8 cellular contexts compared by ENCODE assay signal in genomic region chr4:74098628-74098995, GRCh38. TPM values are rescaled to one million over a fixed set of nuclear protein-coding genes. Genes with fewer than 3 reads are reported as not detected.
DNase-seq lines count a peak whose midpoint lies in the region; ATAC-seq and TF ChIP-seq lines count a peak whose summit lies in the region.

No MANE protein-coding gene starts in this region.

- intact Hi-C loops in Calu3 (cut with micrococcal nuclease; ENCODE audit: unreplicated experiment): loop anchor here (5.0 kb wide), 1 partner anchor 34 kb away; no protein-coding TSS in a partner anchor

- no peak for TF ChIP-seq CTCF in Calu3 (IDR thresholded peaks at IDR 0.05; ENCODE audit: unreplicated experiment)
- no peak for TF ChIP-seq CTCF in RWPE2 (IDR thresholded peaks at IDR 0.05; ENCODE audit: poor library complexity, severe bottlenecking)
- no peak for TF ChIP-seq CTCF in osteoblast (IDR thresholded peaks at IDR 0.05; ENCODE audit: extremely low read depth, low read depth, low read length)

- peak overlapping the region; percentile 77 for H2AFZ ChIP-seq in osteoblast (ENCODE audit: low read length)

- no peak for DNase-seq in Calu3
- DNase-seq in RWPE2 (ENCODE audit: low spot score): no peak
- peak; percentile 23 for DNase-seq in fibroblast of peridontal ligament (ENCODE audit: extremely low read depth)
- DNase-seq in osteoblast (ENCODE audit: insufficient read length, low spot score, missing footprints): no peak
- no peak for DNase-seq in NAMALWA (ENCODE audit: low spot score)
- no peak for DNase-seq in NCI-H1092 (lab: John Stamatoyannopoulos, UW)

- peak overlapping the region; percentile 98 for H3K27ac Mint-ChIP-seq in Calu3 (ENCODE audit: unreplicated experiment)

- H3K27me3 Mint-ChIP-seq in Calu3 (ENCODE audit: unreplicated experiment): no peaks in the 10 kb centered on the region

- H3K36me3 ChIP-seq in RWPE2 (ENCODE audit: low read depth) (peaks cover 29% of the 10 kb centered on the region), osteoblast (ENCODE audit: insufficient read depth, low read length) (no peaks in the 10 kb centered on the region)

- H3K4me2 ChIP-seq in osteoblast (ENCODE audit: insufficient read depth, low read length): peak overlapping the region; percentile 96

- no peaks in the 10 kb centered on the region for H3K9me3 Mint-ChIP-seq in Calu3 (ENCODE audit: low read depth, unreplicated experiment)

- H3K4me1 ChIP-seq in RWPE2 (ENCODE audit: insufficient read depth, poor library complexity, severe bottlenecking) (peaks cover 20% of the 10 kb centered on the region), osteoblast (ENCODE audit: insufficient read depth, low read length) (peaks cover 22% of the 10 kb centered on the region)

- peaks cover 41% of the 10 kb centered on the region for H3K36me3 Mint-ChIP-seq in Calu3 (ENCODE audit: insufficient read depth, unreplicated experiment)

- peaks cover 38% of the 10 kb centered on the region for H3K4me1 Mint-ChIP-seq in Calu3 (ENCODE audit: low read depth, unreplicated experiment)

- peak overlapping the region; percentile 79 for H3K4me3 Mint-ChIP-seq in Calu3 (ENCODE audit: low read depth, unreplicated experiment)

- H3K4me3 ChIP-seq in RWPE2 (ENCODE audit: severe bottlenecking) (peak overlapping the region; percentile 53), osteoblast (ENCODE audit: insufficient read depth, low read length) (peak overlapping the region; percentile 71)

- H4K20me1 ChIP-seq in osteoblast (ENCODE audit: insufficient read depth, low read length): no peaks in the 10 kb centered on the region

- H3K79me2 ChIP-seq in osteoblast (ENCODE audit: insufficient read depth, low read length): no peaks in the 10 kb centered on the region

- no peaks in the 10 kb centered on the region for H3K27me3 ChIP-seq in RWPE2 (ENCODE audit: insufficient read depth, poor library complexity, severe bottlenecking)
- no peaks in the 10 kb centered on the region for H3K27me3 ChIP-seq in osteoblast (ENCODE audit: insufficient read depth, low read length)

- ATAC-seq in RWPE2 (ENCODE audit: low read depth): no peak
- no peak for ATAC-seq in HG03280 (IDR thresholded peaks at IDR 0.05; ENCODE audit: unreplicated experiment)
- ATAC-seq in HG02588 (IDR thresholded peaks at IDR 0.05; ENCODE audit: unreplicated experiment): no peak

- H3K9me3 ChIP-seq in RWPE2 (ENCODE audit: severe bottlenecking): no peaks in the 10 kb centered on the region
- no peaks in the 10 kb centered on the region for H3K9me3 ChIP-seq in osteoblast (ENCODE audit: low read depth, low read length)

- CTCF ChIA-PET in Calu3 (lab: Charles Lee): interaction anchor here (0.9 to 4.2 kb wide), 7 partner anchors 11 to 102 kb away, joined by 3 to 21 read pairs (median 7); partner anchors contain the start of genes CXCL3 and CXCL5

- peak overlapping the region; percentile 84 for H3K27ac ChIP-seq in RWPE2 (ENCODE audit: poor library complexity, severe bottlenecking)
- peak overlapping the region; percentile 88 for H3K27ac ChIP-seq in osteoblast (ENCODE audit: low read depth, low read length)

- BruUV-seq in Calu3 (replicated peaks; lab: Mats Ljungman, UMichigan): no TSS peak

RNA-seq across cellular contexts. Expression of gene CXCL2, which starts 0.4 kb away (rescaled TPM):
- 110 and 189 TPM in 2 replicates for total RNA-seq in Calu3 (2022)
- 0.59 and 1.1 TPM in 2 replicates for total RNA-seq in osteoblast

RNA-seq across cellular contexts. Expression of gene MTHFD2L, which starts 59.3 kb away (rescaled TPM):
- total RNA-seq in Calu3 (2022): 21.8 and 24.1 TPM in 2 replicates
- total RNA-seq in osteoblast: 10.3 and 13.0 TPM in 2 replicates

Comparison
In these comparisons a context has a peak if more than half of its experiments do, and no peak if none do; other contexts are left out.
1. RNA of gene CXCL2, which starts 0.4 kb away (total RNA-seq): 110 to 189 TPM in Calu3; 0.59 to 1.1 TPM in osteoblast; every median in the first group is over 10 times any median in the second.